Comparison of ENCODE assay signal across 29 cellular contexts in genomic region chr2:227610123-227610522, GRCh38. TPM values are rescaled to one million over a fixed set of nuclear protein-coding genes. Genes with fewer than 3 reads are reported as not detected.
"Had no signal": no experiment of that assay in that cellular context is flagged by ENCODE, and none has a peak within 500 bp of the region (broad histone marks: within the 10 kb centered on the region; RNA-seq: fewer than 3 reads in every experiment).

No MANE protein-coding gene starts in this region.

- H3K4me1 ChIP-seq: colonic mucosa, esophagus muscularis mucosa, stomach had no signal

- H3K4me3 ChIP-seq: colonic mucosa, dorsolateral prefrontal cortex, esophagus muscularis mucosa, smooth muscle cell, stomach, transverse colon had no signal

- H3K4me2 ChIP-seq: smooth muscle cell had no signal

- H3K27me3 ChIP-seq: colonic mucosa, esophagus muscularis mucosa, transverse colon had no signal

- FAIRE-seq: bronchial epithelial cell, endothelial cell of umbilical vein, frontal cortex, urothelium cell line had no signal

- DNase-seq: activated B cell treated with CpG ODN at 0.5 μM for 24 hours; activated CD4-positive, alpha-beta T cell treated with anti-CD3 and anti-CD28 coated beads for 4 hours; activated CD4-positive, alpha-beta T cell treated with anti-CD3 and anti-CD28 coated beads, Interleukin-2, amount 50 U/mL, for 48 hours; activated naive CD4-positive, alpha-beta T cell treated with Interleukin-2 at 50 U/mL for 16 hours; activated naive CD8-positive, alpha-beta T cell treated with anti-CD3 and anti-CD28 coated beads, Interleukin-2, amount 10 ng/mL, durations not matched to agents 7 days and 5 days; activated T-cell treated with anti-CD3 and anti-CD28 coated beads, Interleukin-2, amount 50 U/mL, for 48 hours; amygdala; colonic mucosa; dorsolateral prefrontal cortex; effector memory CD8-positive, alpha-beta T cell; hippocampal formation; midbrain; natural killer cell; stimulated activated CD4-positive, alpha-beta T cell treated with anti-CD3 and anti-CD28 coated beads, Interleukin-15, amount 100 ng/mL, for 24 hours; stomach; transverse colon had no signal

- H3K27ac ChIP-seq: colonic mucosa, dorsolateral prefrontal cortex, esophagus muscularis mucosa, stomach, transverse colon had no signal

- H3K36me3 ChIP-seq: colonic mucosa, esophagus muscularis mucosa, stomach, transverse colon had no signal

- H3K9me3 ChIP-seq: colonic mucosa, esophagus muscularis mucosa, stomach, transverse colon had no signal

- ATAC-seq: effector memory CD8-positive, alpha-beta T cell; natural killer cell; sciatic nerve; stimulated activated memory B cell treated with anti-CD40 and anti-IgM and Interleukin-4, amounts not matched to agents 10 μg/mL and 1 μg/mL and 100 μg/mL, for 72 hours had no signal

RNA-seq across cellular contexts. Expression of gene SCYGR3, which starts 4.5 kb away (rescaled TPM):
- total RNA-seq: activated B cell treated with CpG ODN at 0.5 μM for 24 hours; activated naive CD8-positive, alpha-beta T cell treated with anti-CD3 and anti-CD28 coated beads, Interleukin-2, amount 10 ng/mL, durations not matched to agents 7 days and 5 days; bronchial epithelial cell; colonic mucosa; dorsolateral prefrontal cortex; endothelial cell of umbilical vein; esophagus muscularis mucosa; frontal cortex; liver; natural killer cell; osteoblast; posterior vena cava; renal cortical epithelial cell; sciatic nerve; smooth muscle cell; stomach; temporal lobe; transverse colon had no signal
- polyA plus RNA-seq: endothelial cell of umbilical vein, liver, smooth muscle cell, stomach had no signal

RNA-seq across cellular contexts. Expression of gene SCYGR4, which starts 7.2 kb away (rescaled TPM):
- total RNA-seq: activated B cell treated with CpG ODN at 0.5 μM for 24 hours; activated naive CD8-positive, alpha-beta T cell treated with anti-CD3 and anti-CD28 coated beads, Interleukin-2, amount 10 ng/mL, durations not matched to agents 7 days and 5 days; bronchial epithelial cell; colonic mucosa; endothelial cell of umbilical vein; esophagus muscularis mucosa; frontal cortex; liver; natural killer cell; osteoblast; posterior vena cava; renal cortical epithelial cell; sciatic nerve; smooth muscle cell; stomach; temporal lobe; transverse colon had no signal
- polyA plus RNA-seq: endothelial cell of umbilical vein, liver, smooth muscle cell, stomach had no signal

RNA-seq across cellular contexts. Expression of gene SCYGR2, which starts 11.4 kb away (rescaled TPM):
- total RNA-seq: activated B cell treated with CpG ODN at 0.5 μM for 24 hours; activated naive CD8-positive, alpha-beta T cell treated with anti-CD3 and anti-CD28 coated beads, Interleukin-2, amount 10 ng/mL, durations not matched to agents 7 days and 5 days; bronchial epithelial cell; colonic mucosa; dorsolateral prefrontal cortex; endothelial cell of umbilical vein; esophagus muscularis mucosa; frontal cortex; liver; natural killer cell; osteoblast; posterior vena cava; renal cortical epithelial cell; sciatic nerve; smooth muscle cell; stomach; temporal lobe; transverse colon had no signal
- polyA plus RNA-seq: endothelial cell of umbilical vein, liver, smooth muscle cell, stomach had no signal

RNA-seq across cellular contexts. Expression of gene SCYGR5, which starts 56.5 kb away (rescaled TPM):
- total RNA-seq: activated B cell treated with CpG ODN at 0.5 μM for 24 hours; activated naive CD8-positive, alpha-beta T cell treated with anti-CD3 and anti-CD28 coated beads, Interleukin-2, amount 10 ng/mL, durations not matched to agents 7 days and 5 days; bronchial epithelial cell; colonic mucosa; dorsolateral prefrontal cortex; endothelial cell of umbilical vein; esophagus muscularis mucosa; frontal cortex; liver; natural killer cell; osteoblast; posterior vena cava; renal cortical epithelial cell; sciatic nerve; smooth muscle cell; stomach; temporal lobe; transverse colon had no signal
- polyA plus RNA-seq: endothelial cell of umbilical vein, liver, smooth muscle cell, stomach had no signal
